Comparison of ENCODE assay signal across 25 cellular contexts in the genomic region with DNA sequence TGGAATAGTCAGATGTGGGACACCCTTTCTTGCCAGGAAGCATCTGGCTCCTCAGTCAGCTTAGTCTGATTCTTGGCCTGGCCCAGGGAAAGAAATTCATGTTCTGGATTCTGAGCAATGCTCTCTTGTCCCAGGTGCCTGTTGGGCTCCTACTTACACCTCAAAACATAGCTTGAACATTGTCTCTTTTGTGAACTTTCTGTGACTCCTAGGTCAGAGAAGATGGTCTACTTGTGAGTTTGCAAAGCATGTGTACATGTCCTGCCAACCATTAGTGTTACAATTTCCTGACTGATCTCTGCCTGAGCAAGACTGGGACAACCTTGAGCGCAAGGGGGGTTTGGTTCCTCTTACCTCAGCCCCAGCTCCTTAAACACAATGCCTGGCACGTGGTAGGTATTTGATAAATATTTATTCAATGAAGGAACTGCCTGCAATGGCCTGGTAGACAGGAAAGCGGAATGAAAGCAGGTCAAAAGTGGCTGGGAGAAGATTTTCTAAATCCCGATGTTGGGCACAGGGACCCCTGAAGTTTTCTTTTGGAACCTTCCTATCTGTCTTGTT. TPM values are rescaled to one million over a fixed set of nuclear protein-coding genes. Genes with fewer than 3 reads are reported as not detected.
A peak's percentile ranks its signal among the peaks of the same experiment; 100 is the strongest.
DNase-seq lines count a peak whose midpoint lies in the region; ATAC-seq lines count a peak whose summit lies in the region.
"Had no signal": no experiment of that assay in that cellular context is flagged by ENCODE, and none has a peak within 500 bp of the region (broad histone marks: within the 10 kb centered on the region; RNA-seq: fewer than 3 reads in every experiment).

No MANE protein-coding gene starts in this region.

- H3K27ac ChIP-seq in BLaER1: no peak overlapping the region
- H3K27ac ChIP-seq in CD4-positive, alpha-beta memory T cell (ENCODE audit: low read depth, low read length): no peak overlapping the region
- no peak overlapping the region for H3K27ac ChIP-seq in naive thymus-derived CD4-positive, alpha-beta T cell (ENCODE audit: low read depth, low read length)
- no peak overlapping the region for H3K27ac ChIP-seq in mesenchymal stem cell (ENCODE audit: low read length, poor library complexity, severe bottlenecking)
- H3K27ac ChIP-seq: esophagus squamous epithelium, transverse colon had no signal

- H3K36me3 Mint-ChIP-seq in CD4-positive, alpha-beta memory T cell: peaks cover 13 to 30% of the 10 kb centered on the region in 2 donors
- peaks cover 5% of the 10 kb centered on the region for H3K36me3 Mint-ChIP-seq in T-helper 17 cell (ENCODE audit: low read depth)
- peaks cover 0 to 16% (median 7%) of the 10 kb centered on the region in 5 donors for H3K36me3 Mint-ChIP-seq in naive thymus-derived CD4-positive, alpha-beta T cell

- H3K4me2 ChIP-seq in BLaER1 (no peak overlapping the region; the same call in 1 of the 2 replicates), mesenchymal stem cell (ENCODE audit: low read length, poor library complexity, severe bottlenecking) (no peak overlapping the region)

- intact Hi-C loops in CD4-positive, alpha-beta memory T cell (cut with micrococcal nuclease): no loop called here
- intact Hi-C loops in naive thymus-derived CD4-positive, alpha-beta T cell (cut with micrococcal nuclease): no loop called here

- H3K27me3 ChIP-seq in BLaER1 (no peaks in the 10 kb centered on the region), mesenchymal stem cell (ENCODE audit: control insufficient read depth in 1 of 2, insufficient read depth in 1 of 2, low read length in 2 of 2) (no peaks in the 10 kb centered on the region)
- H3K27me3 ChIP-seq in CD4-positive, alpha-beta memory T cell (ENCODE audit: insufficient read depth, low read length): no peaks in the 10 kb centered on the region
- no peaks in the 10 kb centered on the region for H3K27me3 ChIP-seq in naive thymus-derived CD4-positive, alpha-beta T cell (ENCODE audit: control insufficient read depth in 2 of 2, insufficient read depth in 2 of 2, low read length in 2 of 2)
- H3K27me3 ChIP-seq: esophagus squamous epithelium, gastroesophageal sphincter, transverse colon had no signal

- no peak overlapping the region for H2BK15ac ChIP-seq in mesenchymal stem cell (ENCODE audit: low read depth, poor library complexity, severe bottlenecking)

- no peak overlapping the region for H2AK5ac ChIP-seq in mesenchymal stem cell (ENCODE audit: low read length, severe bottlenecking)

- H4K91ac ChIP-seq in mesenchymal stem cell (ENCODE audit: low read length): no peak overlapping the region

- H3K27me3 Mint-ChIP-seq in CD4-positive, alpha-beta memory T cell: peaks cover 0 to 3% of the 10 kb centered on the region in 2 donors
- no peaks in the 10 kb centered on the region for H3K27me3 Mint-ChIP-seq in T-helper 17 cell
- H3K27me3 Mint-ChIP-seq in naive thymus-derived CD4-positive, alpha-beta T cell: peaks cover 0 to 3% (median 0%) of the 10 kb centered on the region in 5 donors
- H3K27me3 Mint-ChIP-seq: activated naive CD4-positive, alpha-beta T cell treated with anti-CD3 and anti-CD28 coated beads, Interleukin-2, amount 10 ng/mL, durations not matched to agents 7 days and 5 days had no signal

- POLR2A ChIA-PET in CD4-positive, alpha-beta memory T cell (lab: Charles Lee; ENCODE audit: partially characterized antibody): interaction anchor here (1.0 to 18.3 kb wide), 6 partner anchors 9 to 268 kb away, joined by 4 to 517 read pairs (median 4); a partner anchor contains a TSS
- POLR2A ChIA-PET in naive thymus-derived CD4-positive, alpha-beta T cell (lab: Charles Lee): interaction anchor here (0.6 to 5.8 kb wide), 9 partner anchors 37 to 1230 kb away, joined by 3 to 131 read pairs (median 3); a partner anchor contains a TSS

- no peak overlapping the region for H2AFZ ChIP-seq in mesenchymal stem cell (ENCODE audit: low read depth, low read length)

- no peaks in the 10 kb centered on the region for H3K9me3 ChIP-seq in BLaER1
- H3K9me3 ChIP-seq in CD4-positive, alpha-beta memory T cell (ENCODE audit: control insufficient read depth in 1 of 2, low read length in 2 of 2): no peaks in the 10 kb centered on the region
- H3K9me3 ChIP-seq in T-helper 17 cell (ENCODE audit: control insufficient read depth, low read length, poor library complexity, severe bottlenecking): no peaks in the 10 kb centered on the region
- H3K9me3 ChIP-seq in naive thymus-derived CD4-positive, alpha-beta T cell (ENCODE audit: control insufficient read depth in 2 of 3, low read length in 3 of 3): no peaks in the 10 kb centered on the region
- no peaks in the 10 kb centered on the region for H3K9me3 ChIP-seq in mesenchymal stem cell (ENCODE audit: control insufficient read depth, low read length)
- H3K9me3 ChIP-seq: esophagus squamous epithelium, gastroesophageal sphincter, transverse colon had no signal

- CTCF ChIA-PET in CD4-positive, alpha-beta memory T cell (lab: Charles Lee; ENCODE audit: partially characterized antibody): interaction anchor here (1.0 to 9.8 kb wide), 8 partner anchors 59 to 200 kb away, joined by 3 to 184 read pairs (median 4); no protein-coding TSS in a partner anchor
- CTCF ChIA-PET in naive thymus-derived CD4-positive, alpha-beta T cell (lab: Charles Lee): interaction anchor here (0.9 to 5.1 kb wide), 3 partner anchors 9 to 172 kb away, joined by 3 to 79 read pairs (median 3); no protein-coding TSS in a partner anchor

- peaks cover 0 to 2% (median 0%) of the 10 kb centered on the region in 8 donors for H3K9me3 Mint-ChIP-seq in CD4-positive, alpha-beta memory T cell
- peaks cover 0 to 4% (median 0%) of the 10 kb centered on the region in 11 donors for H3K9me3 Mint-ChIP-seq in naive thymus-derived CD4-positive, alpha-beta T cell

- 100% methylated on average over 2 of the region's 4 CpGs for WGBS in mesenchymal stem cell

- peak overlapping the region in 6 of 7 donors; percentile 23 to 82 (median 62) for H3K27ac Mint-ChIP-seq in CD4-positive, alpha-beta memory T cell
- peak overlapping the region; percentile 41 for H3K27ac Mint-ChIP-seq in T-helper 17 cell
- H3K27ac Mint-ChIP-seq in naive thymus-derived CD4-positive, alpha-beta T cell: peak overlapping the region; percentile 5 to 87 (median 55)
- H3K27ac Mint-ChIP-seq: activated naive CD4-positive, alpha-beta T cell treated with anti-CD3 and anti-CD28 coated beads, Interleukin-2, amount 10 ng/mL, durations not matched to agents 7 days and 5 days had no signal

- H4K20me1 ChIP-seq in BLaER1: 0 out of 2 replicates have a peak, but pooled peaks cover 10% of the 10 kb centered on the region

- no peak overlapping the region for H4K8ac ChIP-seq in mesenchymal stem cell (ENCODE audit: low read length)

- H3K14ac ChIP-seq in mesenchymal stem cell (ENCODE audit: low read length in 2 of 2): no peak overlapping the region

- H3K79me1 ChIP-seq in mesenchymal stem cell (replicated peaks; ENCODE audit: low read length, poor library complexity, severe bottlenecking): peaks cover 2% of the 10 kb centered on the region

- no peak overlapping the region for H2BK120ac ChIP-seq in mesenchymal stem cell (ENCODE audit: low read depth, low read length)

- no peak overlapping the region for H2BK5ac ChIP-seq in mesenchymal stem cell (ENCODE audit: low read depth, low read length, poor library complexity, severe bottlenecking)

- peaks cover 22 to 45% (median 28%) of the 10 kb centered on the region in 4 donors for H3K4me1 Mint-ChIP-seq in CD4-positive, alpha-beta memory T cell
- H3K4me1 Mint-ChIP-seq in T-helper 17 cell: peaks cover 29% of the 10 kb centered on the region
- peaks cover 20 to 41% (median 29%) of the 10 kb centered on the region in 7 donors for H3K4me1 Mint-ChIP-seq in naive thymus-derived CD4-positive, alpha-beta T cell

- H3K4me1 ChIP-seq in BLaER1 (peaks cover 26% of the 10 kb centered on the region), mesenchymal stem cell (ENCODE audit: control insufficient read depth, insufficient read depth, low read depth, low read length) (peaks cover 3% of the 10 kb centered on the region)
- peaks cover 16% of the 10 kb centered on the region for H3K4me1 ChIP-seq in CD4-positive, alpha-beta memory T cell (ENCODE audit: insufficient read depth, low read length)
- H3K4me1 ChIP-seq in naive thymus-derived CD4-positive, alpha-beta T cell (ENCODE audit: control insufficient read depth in 2 of 2, insufficient read depth in 2 of 2, low read length in 2 of 2): peaks cover 8 to 11% of the 10 kb centered on the region in 2 donors

- in situ Hi-C loops in G401 (cut with HindIII; ENCODE audit: low sequenced_read_pairs): no loop called here

- H3K9ac ChIP-seq in BLaER1: 0 out of 2 replicates have a peak overlapping the region, but pooled peaks have one; percentile 1
- H3K9ac ChIP-seq in mesenchymal stem cell (ENCODE audit: low read length): no peak overlapping the region

- H3K18ac ChIP-seq in mesenchymal stem cell (ENCODE audit: low read depth in 1 of 2, low read length in 2 of 2): no peak overlapping the region

- H3K4me3 ChIP-seq in BLaER1: no peak overlapping the region
- H3K4me3 ChIP-seq in CD4-positive, alpha-beta memory T cell (ENCODE audit: low read length in 2 of 2): no peak overlapping the region
- no peak overlapping the region for H3K4me3 ChIP-seq in naive thymus-derived CD4-positive, alpha-beta T cell (ENCODE audit: low read length)
- H3K4me3 ChIP-seq in mesenchymal stem cell (ENCODE audit: insufficient read depth in 1 of 2, low read depth in 1 of 2, low read length in 2 of 2): no peak overlapping the region
- H3K4me3 ChIP-seq: esophagus squamous epithelium, gastroesophageal sphincter, transverse colon had no signal

- DNase-seq in CD4-positive, alpha-beta memory T cell: no peak
- DNase-seq in T-helper 17 cell (no peak), mesenchymal stem cell (no peak), GM19238 (ENCODE audit: insufficient read length, low spot score) (no peak), G401 (ENCODE audit: low spot score) (no peak), SIG-M5 (lab: John Stamatoyannopoulos, UW) (no peak)
- DNase-seq in naive thymus-derived CD4-positive, alpha-beta T cell: no peak
- DNase-seq: activated CD4-positive, alpha-beta T cell treated with anti-CD3 and anti-CD28 coated beads, Interleukin-2, amount 50 U/mL, for 1 hour; activated naive CD4-positive, alpha-beta T cell treated with anti-CD3 and anti-CD28 coated beads, Interleukin-2, amount 10 ng/mL, durations not matched to agents 7 days and 5 days; activated T-cell treated with anti-CD3 and anti-CD28 coated beads, Interleukin-2, amount 50 U/mL, for 1 hour; Calu3; effector CD8-positive, alpha-beta T cell; esophagus squamous epithelium; NCI-H2081 treated with DMSO at 0.1 percent for 48 hours; NCI-H446; posterior cingulate gyrus; stimulated activated CD4-positive, alpha-beta T cell treated with anti-CD3 and anti-CD28 coated beads, Interleukin-1b, Interleukin-23, amount 100 ng/mL, for 48 hours; stimulated activated naive CD4-positive, alpha-beta T cell; SW 1271; transverse colon had no signal

- H3K4me3 Mint-ChIP-seq in CD4-positive, alpha-beta memory T cell: peak overlapping the region in 5 of 8 donors; percentile 3 to 70 (median 61)
- H3K4me3 Mint-ChIP-seq in T-helper 17 cell: peak overlapping the region; percentile 49
- H3K4me3 Mint-ChIP-seq in naive thymus-derived CD4-positive, alpha-beta T cell: peak overlapping the region in 8 of 10 donors; percentile 11 to 61 (median 38)
- H3K4me3 Mint-ChIP-seq: activated naive CD4-positive, alpha-beta T cell treated with anti-CD3 and anti-CD28 coated beads, Interleukin-2, amount 10 ng/mL, durations not matched to agents 7 days and 5 days had no signal

- ATAC-seq in T-helper 17 cell: no peak
- ATAC-seq in naive thymus-derived CD4-positive, alpha-beta T cell: no peak
- ATAC-seq: gastroesophageal sphincter, HCT116 had no signal

- H3K23ac ChIP-seq in mesenchymal stem cell (ENCODE audit: low read length in 2 of 2): no peak overlapping the region

- no peak overlapping the region for H3K4ac ChIP-seq in mesenchymal stem cell (ENCODE audit: low read depth in 1 of 2, low read length in 2 of 2)

- 0 out of 2 replicates have a peak, but pooled peaks cover 5% of the 10 kb centered on the region for H3K36me3 ChIP-seq in BLaER1
- no peaks in the 10 kb centered on the region for H3K36me3 ChIP-seq in CD4-positive, alpha-beta memory T cell (ENCODE audit: insufficient read depth, low read length)
- peaks cover 0 to 15% (median 0%) of the 10 kb centered on the region in 3 experiments for H3K36me3 ChIP-seq in naive thymus-derived CD4-positive, alpha-beta T cell (ENCODE audit: control insufficient read depth in 2 of 3, insufficient read depth in 3 of 3, low read length in 3 of 3)
- H3K36me3 ChIP-seq in mesenchymal stem cell (ENCODE audit: control insufficient read depth in 1 of 2, insufficient read depth in 2 of 2, low read depth in 1 of 2, low read length in 2 of 2): no peaks in the 10 kb centered on the region
- H3K36me3 ChIP-seq: esophagus squamous epithelium, gastroesophageal sphincter, transverse colon had no signal

- no peak overlapping the region for H2BK12ac ChIP-seq in mesenchymal stem cell (ENCODE audit: low read length in 2 of 2)

RNA-seq across cellular contexts. Expression of a gene that starts 23.9 kb away (rescaled TPM):
- not detected for total RNA-seq in CD4-positive, alpha-beta memory T cell
- not detected for polyA plus RNA-seq in CD4-positive, alpha-beta memory T cell
- total RNA-seq in T-helper 17 cell: not detected
- total RNA-seq in naive thymus-derived CD4-positive, alpha-beta T cell: under 1 TPM in 1 of 5 experiments, not detected in 4; 0.46 TPM
- under 1 TPM in 1 of 2 donors, not detected in 1; 0.18 TPM for polyA plus RNA-seq in naive thymus-derived CD4-positive, alpha-beta T cell
- polyA plus RNA-seq in mesenchymal stem cell (2013, experiment 1 of 2): not detected
- not detected for polyA plus RNA-seq in mesenchymal stem cell (2013, experiment 2 of 2)
- 0.18 TPM in 1 of 2 replicates, not detected in the other for total RNA-seq in G401 (2014; rRNA removed; shearing (Covaris generic))
- total RNA-seq: lung microvascular endothelial cell had no signal

RNA-seq across cellular contexts. Expression of a gene that starts 36.0 kb away (rescaled TPM):
- total RNA-seq in CD4-positive, alpha-beta memory T cell: 1 to 10 TPM; 9.0 to 9.9 TPM
- 1 to 10 TPM; 6.2 to 6.8 TPM for polyA plus RNA-seq in CD4-positive, alpha-beta memory T cell
- total RNA-seq in T-helper 17 cell: 1 to 10 TPM; 3.7 to 4.1 TPM
- 10 to 100 TPM in 1 of 5 experiments, 1 to 10 TPM in 4; 4.3 to 78.9 (median 9.4) TPM for total RNA-seq in naive thymus-derived CD4-positive, alpha-beta T cell
- polyA plus RNA-seq in naive thymus-derived CD4-positive, alpha-beta T cell: 1 to 10 TPM; 9.4 to 9.7 TPM
- polyA plus RNA-seq in mesenchymal stem cell (2013, experiment 1 of 2): 3.1 TPM
- 3.3 TPM for polyA plus RNA-seq in mesenchymal stem cell (2013, experiment 2 of 2)
- 16.1 and 19.4 TPM in 2 replicates for total RNA-seq in G401 (2014; rRNA removed; shearing (Covaris generic))

RNA-seq across cellular contexts. Expression of a gene that starts 36.8 kb away (rescaled TPM):
- 10 to 100 TPM; 29.8 to 30.5 TPM for total RNA-seq in CD4-positive, alpha-beta memory T cell
- 1 to 10 TPM; 3.4 to 8.0 TPM for polyA plus RNA-seq in CD4-positive, alpha-beta memory T cell
- 10 to 100 TPM; 17.9 to 18.0 TPM for total RNA-seq in T-helper 17 cell
- 10 to 100 TPM; 20.1 to 46.4 (median 35.5) TPM for total RNA-seq in naive thymus-derived CD4-positive, alpha-beta T cell
- 10 to 100 TPM in 1 of 2 donors, 1 to 10 TPM in 1; 6.9 to 11.1 TPM for polyA plus RNA-seq in naive thymus-derived CD4-positive, alpha-beta T cell
- 4.9 TPM for polyA plus RNA-seq in mesenchymal stem cell (2013, experiment 1 of 2)
- 4.5 TPM for polyA plus RNA-seq in mesenchymal stem cell (2013, experiment 2 of 2)
- 33.6 and 37.5 TPM in 2 replicates for total RNA-seq in G401 (2014; rRNA removed; shearing (Covaris generic))

RNA-seq across cellular contexts. Expression of a gene that starts 55.5 kb away (rescaled TPM):
- total RNA-seq in CD4-positive, alpha-beta memory T cell: not detected
- not detected for polyA plus RNA-seq in CD4-positive, alpha-beta memory T cell
- total RNA-seq in T-helper 17 cell: not detected
- not detected for total RNA-seq in naive thymus-derived CD4-positive, alpha-beta T cell
- polyA plus RNA-seq in naive thymus-derived CD4-positive, alpha-beta T cell: not detected
- polyA plus RNA-seq in mesenchymal stem cell (2013, experiment 1 of 2): not detected
- not detected for polyA plus RNA-seq in mesenchymal stem cell (2013, experiment 2 of 2)
- not detected in 2 replicates for total RNA-seq in G401 (2014; rRNA removed; shearing (Covaris generic))
- total RNA-seq: Calu3, gastroesophageal sphincter, lung microvascular endothelial cell, transverse colon had no signal
- polyA plus RNA-seq: keratinocyte had no signal
